In genomic region chr1:50707824-50708223, GRCh38 we compare ENCODE assay signal across 20 cellular contexts.
"Had no signal": no experiment of that assay in that cellular context is flagged by ENCODE, and none has a peak within 500 bp of the region (broad histone marks: within the 10 kb centered on the region; RNA-seq: fewer than 3 reads in every experiment).

No MANE protein-coding gene starts in this region.

- H3K36me3 Mint-ChIP-seq: type B pancreatic cell had no signal

- H3K4me3 Mint-ChIP-seq: dendritic cell treated with granulocyte-macrophage colony-stimulating factor and Interleukin-4, amounts not matched to agents 40 ng/mL and 50 ng/mL, for 4 days; endodermal cell; naive thymus-derived CD4-positive, alpha-beta T cell; neural crest cell; type B pancreatic cell had no signal

- H3K27me3 Mint-ChIP-seq: dendritic cell treated with granulocyte-macrophage colony-stimulating factor and Interleukin-4, amounts not matched to agents 40 ng/mL and 50 ng/mL, for 4 days; naive thymus-derived CD4-positive, alpha-beta T cell; type B pancreatic cell had no signal

- H3K9me3 Mint-ChIP-seq: dendritic cell treated with granulocyte-macrophage colony-stimulating factor and Interleukin-4, amounts not matched to agents 40 ng/mL and 50 ng/mL, for 4 days; endodermal cell; naive thymus-derived CD4-positive, alpha-beta T cell; neural crest cell; type B pancreatic cell had no signal

- DNase-seq: endodermal cell; erythroblast; foreskin keratinocyte; kidney; left cardiac atrium; left ventricle myocardium inferior; lower lobe of right lung; mesendoderm; naive thymus-derived CD4-positive, alpha-beta T cell; posterior cingulate gyrus; spleen; stimulated activated CD4-positive, alpha-beta T cell treated with anti-CD3 and anti-CD28 coated beads, Interleukin-15, amount 100 ng/mL, for 24 hours; stimulated activated CD4-positive, alpha-beta T cell treated with anti-CD3 and anti-CD28 coated beads, Interleukin-1b, Interleukin-23, amount 100 ng/mL, for 48 hours; stimulated activated CD4-positive, alpha-beta T cell treated with anti-CD3 and anti-CD28 coated beads, Interleukin-4, amount 100 ng/mL, for 4 hours; stimulated activated naive CD4-positive, alpha-beta T cell; thyroid gland had no signal

- H3K27ac Mint-ChIP-seq: dendritic cell treated with granulocyte-macrophage colony-stimulating factor and Interleukin-4, amounts not matched to agents 40 ng/mL and 50 ng/mL, for 4 days; endodermal cell; naive thymus-derived CD4-positive, alpha-beta T cell had no signal

- ATAC-seq: foreskin keratinocyte; left cardiac atrium; lower lobe of right lung; naive thymus-derived CD4-positive, alpha-beta T cell; sciatic nerve had no signal
